12 cellular contexts compared by ENCODE assay signal in the genomic region with DNA sequence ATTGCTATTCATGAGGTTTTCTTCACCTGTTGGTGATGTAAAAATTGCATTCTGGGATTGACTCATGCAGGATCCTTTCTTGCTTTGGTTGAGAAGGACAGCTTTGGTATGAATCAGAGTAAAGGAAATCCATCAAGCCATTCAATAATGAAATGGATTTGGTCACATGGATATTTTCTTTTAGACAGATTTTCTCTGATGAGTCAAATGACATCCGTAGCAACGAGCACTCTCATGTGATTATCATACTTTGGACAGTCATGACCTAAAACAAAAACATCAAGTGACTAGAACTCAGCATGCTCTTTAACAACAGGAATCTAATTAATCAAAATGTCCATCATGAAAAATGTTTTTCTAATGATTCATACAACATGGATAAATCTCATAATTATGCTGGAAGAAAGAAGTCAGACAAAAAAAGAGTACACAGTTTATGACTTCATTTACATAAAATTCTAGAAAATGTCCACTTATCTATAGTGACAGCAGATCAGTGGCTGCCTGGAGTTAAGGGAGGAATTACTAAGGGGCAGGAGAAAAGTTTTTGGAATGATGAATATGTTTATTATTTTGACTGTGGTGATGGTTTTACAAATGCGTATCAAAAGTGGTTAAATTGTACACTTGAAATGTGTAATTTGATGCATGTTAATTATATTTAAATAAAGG. TPM values are rescaled to one million over a fixed set of nuclear protein-coding genes. Genes with fewer than 3 reads are reported as not detected.
A peak's percentile ranks its signal among the peaks of the same experiment; 100 is the strongest.
DNase-seq lines count a peak whose midpoint lies in the region; ATAC-seq, FAIRE-seq and TF ChIP-seq lines count a peak whose summit lies in the region.
"Had no signal": no experiment of that assay in that cellular context is flagged by ENCODE, and none has a peak within 500 bp of the region (broad histone marks: within the 10 kb centered on the region; RNA-seq: fewer than 3 reads in every experiment).

No MANE protein-coding gene starts in this region.

- 19% methylated on average over 3 of the region's 3 CpGs for WGBS in K562 (ENCODE audit: insufficient coverage, low coverage, missing lambda C conversion rate)

- in situ Hi-C loops in K562 (cut with MboI) = no loop called here

- no peaks in the 10 kb centered on the region for H4K20me1 ChIP-seq in K562 (replicated peaks; ENCODE audit: control insufficient read depth, insufficient read depth, low read length)

- H3K4me1 ChIP-seq in HEK293 (ENCODE audit: control insufficient read depth, insufficient read depth, low read length) (peaks cover 13% of the 10 kb centered on the region), K562 (replicated peaks in 1 of 2; ENCODE audit: control insufficient read depth in 2 of 2, insufficient read depth in 2 of 2, low read length in 2 of 2) (no peaks in the 10 kb centered on the region; a peak in 1 of 5 replicates)

- H3K79me2 ChIP-seq in K562 (ENCODE audit: control insufficient read depth, insufficient read depth, low read length) = no peaks in the 10 kb centered on the region

- H3K4me2 ChIP-seq in K562 (ENCODE audit: insufficient read depth, low read length) = no peak overlapping the region

- ATAC-seq in K562 (no peak), GM18907 (IDR thresholded peaks at IDR 0.05; ENCODE audit: unreplicated experiment) (no peak)
- ATAC-seq: left lobe of liver had no signal

- no TSS peak for BruUV-seq in K562 (replicated peaks; lab: Mats Ljungman, UMichigan)

- H3K4me3 ChIP-seq in HEK293 (ENCODE audit: low read depth, low read length) (no peak overlapping the region), K562 (no peak overlapping the region)
- H3K4me3 ChIP-seq: psoas muscle had no signal

- H3K27me3 ChIP-seq in K562 (ENCODE audit: control insufficient read depth in 2 of 2, insufficient read depth in 2 of 2, low read length in 2 of 2) = no peaks in the 10 kb centered on the region

- TF ChIP-seq CTCF in HEK293 (tag by site-specific recombination; IDR thresholded peaks at IDR 0.05) = no peak
- TF ChIP-seq CTCF in K562 (IDR thresholded peaks at IDR 0.05 in 2 of 3, conservative IDR thresholded peaks at IDR 0.05 in 1 of 3; ENCODE audit: insufficient read depth in 2 of 3, low read depth in 1 of 3, low read length in 3 of 3) = no peak

- no peak for TF ChIP-seq RAD21 in K562 (CRISPR knock-in tag; conservative IDR thresholded peaks at IDR 0.05 in 1 of 2, IDR thresholded peaks at IDR 0.05 in 1 of 2)

- DNase-seq in AG20443 (ENCODE audit: low spot score) (peak; percentile 41), K562 (ENCODE audit: extremely low read depth in 1 of 4, low spot score in 3 of 4) (no peak), kidney tubule cell (ENCODE audit: low spot score) (peak; percentile 90), DMS79 (lab: John Stamatoyannopoulos, UW) (no peak), NCI-H345 (lab: John Stamatoyannopoulos, UW) (no peak)
- no peak for DNase-seq in stimulated activated CD8-positive, alpha-beta memory T cell treated with anti-CD3 and anti-CD28 coated beads, Interleukin-4, amount 100 ng/mL, for 48 hours
- DNase-seq: DMS 273 treated with DMSO at 0.1 percent for 48 hours, OCI-M1, psoas muscle had no signal

- intact Hi-C loops in K562 (cut with micrococcal nuclease) = no loop called here

- H3K9ac ChIP-seq in K562 (ENCODE audit: insufficient read depth in 1 of 2, low read depth in 2 of 2, low read length in 2 of 2) = no peak overlapping the region

- no peak for FAIRE-seq in K562 (lab: Jason Lieb, UNC)

- no peaks in the 10 kb centered on the region for H3K36me3 ChIP-seq in HEK293 (ENCODE audit: control insufficient read depth in 2 of 2, insufficient read depth in 1 of 2, low read length in 2 of 2)
- 0 out of 3 replicates have a peak, but pooled peaks cover 4% of the 10 kb centered on the region for H3K36me3 ChIP-seq in K562 (ENCODE audit: control insufficient read depth, insufficient read depth, low read length)

- H2AFZ ChIP-seq in K562 (ENCODE audit: low read depth, low read length) = no peak overlapping the region

- TF ChIP-seq POLR2A in K562 (conservative IDR thresholded peaks at IDR 0.05) = no peak

- CTCF ChIA-PET in HEK293 (lab: Yijun Ruan, JAX) (no interaction called here), K562 (lab: Yijun Ruan, JAX; ENCODE audit: low intra/inter-chr PET ratio) (no interaction called here)

- H3K9me1 ChIP-seq in K562 (ENCODE audit: control insufficient read depth, insufficient read depth, low read length) = no peaks in the 10 kb centered on the region

- no peak for TF ChIP-seq EP300 in K562 (IDR thresholded peaks at IDR 0.05; ENCODE audit: low read length)

- H3K27ac ChIP-seq in HEK293 (ENCODE audit: extremely low read depth, low read depth, low read length) = no peak overlapping the region
- no peak overlapping the region for H3K27ac ChIP-seq in K562 (ENCODE audit: extremely low read depth, low read depth, low read length)
- H3K27ac ChIP-seq: psoas muscle had no signal

- H3K9me3 ChIP-seq in HEK293 (ENCODE audit: control insufficient read depth, insufficient read depth, low read depth, low read length) (no peaks in the 10 kb centered on the region), K562 (replicated peaks; ENCODE audit: control insufficient read depth, insufficient read depth, low read depth, low read length) (no peaks in the 10 kb centered on the region)
- H3K9me3 ChIP-seq: psoas muscle had no signal

- POLR2A ChIA-PET in HEK293 (lab: Yijun Ruan, JAX) (no interaction called here), K562 (lab: Yijun Ruan, JAX) (no interaction called here)

TF ChIP-seq in HEK293, 187 proteins besides CTCF, POLR2A, EP300 and RAD21 (continues in another document):
- TF ChIP-seq ZNF677 (tag by site-specific recombination; IDR thresholded peaks at IDR 0.05) (no peak), ZNF555 (tag by site-specific recombination; conservative IDR thresholded peaks at IDR 0.05) (no peak)

TF ChIP-seq in K562, 482 proteins besides CTCF, POLR2A, EP300 and RAD21 (continues in another document):
- TF ChIP-seq ESRRB (CRISPR knock-in tag; IDR thresholded peaks at IDR 0.05; ENCODE audit: borderline replicate concordance) (no peak), CSDE1 (IDR thresholded peaks at IDR 0.05) (no peak)

RNA-seq across cellular contexts. Expression of a gene that starts 30.7 kb away (rescaled TPM):
- total RNA-seq in K562 (2011; cell fraction: chromatin; rRNA removed; ENCODE audit: low replicate concordance) = 19.4 and 45.0 TPM in 2 replicates
- total RNA-seq in K562 (2011; cell fraction: nucleolus; rRNA removed) = 7.0 and 10.0 TPM in 2 replicates
- total RNA-seq in K562 (2011; cell fraction: nucleoplasm; rRNA removed) = 16.4 and 22.6 TPM in 2 replicates
- 4.8 and 4.9 TPM in 2 replicates for total RNA-seq in K562 (2014; rRNA removed)
- total RNA-seq in K562 (2014; rRNA removed; fragmentation: Illumina TruSeq; extraction: Trizol) = 10.4 and 11.0 TPM in 2 replicates
- 7.1 and 7.3 TPM in 2 replicates for total RNA-seq in K562 (2015; rRNA removed; fragmentation: Illumina TruSeq; extraction: Trizol)
- total RNA-seq in K562 (2021) = 8.5 and 8.6 TPM in 2 replicates
- polyA plus RNA-seq in K562 (2011; rRNA removed) = 8.1 and 9.0 TPM in 2 replicates
- polyA plus RNA-seq in K562 (2011; cell fraction: cytosol; rRNA removed) = 2.4 and 4.6 TPM in 2 replicates
- 11.1 and 18.4 TPM in 2 replicates for polyA plus RNA-seq in K562 (2011; cell fraction: nucleus; rRNA removed)
- 4.5 and 18.2 TPM in 2 replicates for polyA plus RNA-seq in K562 (2012)
- 7.9 and 9.3 TPM in 2 replicates for polyA plus RNA-seq in K562 (2014; fragmentation: Illumina TruSeq; extraction: Trizol)
- polyA plus RNA-seq in K562 (2014; fragmentation: Nextera tagmentation; extraction: Ambion mirVana) = 1 to 10 TPM; 3.4 to 5.6 TPM
- 6.5 and 6.7 TPM in 2 replicates for polyA plus RNA-seq in K562 (2014; rRNA removed)
- 22.7 and 29.0 TPM in 2 replicates for polyA minus RNA-seq in K562 (2011; rRNA and poly(A)+ RNA removed)
- polyA minus RNA-seq in K562 (2011; cell fraction: cytosol; rRNA and poly(A)+ RNA removed) = 2.9 and 6.2 TPM in 2 replicates
- polyA minus RNA-seq in K562 (2011; cell fraction: nucleus; rRNA and poly(A)+ RNA removed) = 13.2 and 36.2 TPM in 2 replicates

RNA-seq across cellular contexts. Expression of a gene that starts 31.0 kb away (rescaled TPM):
- total RNA-seq in K562 (2011; cell fraction: chromatin; rRNA removed; ENCODE audit: low replicate concordance) = 9.3 and 17.8 TPM in 2 replicates
- 3.2 and 4.6 TPM in 2 replicates for total RNA-seq in K562 (2011; cell fraction: nucleolus; rRNA removed)
- total RNA-seq in K562 (2011; cell fraction: nucleoplasm; rRNA removed) = 8.6 and 15.1 TPM in 2 replicates
- total RNA-seq in K562 (2014; rRNA removed) (10.1 and 12.2 TPM in 2 replicates), K562 (2014; rRNA removed; fragmentation: Illumina TruSeq; extraction: Trizol) (26.4 and 27.6 TPM in 2 replicates), K562 (2015; rRNA removed; fragmentation: Illumina TruSeq; extraction: Trizol) (28.6 and 30.6 TPM in 2 replicates), K562 (2021) (15.7 and 16.5 TPM in 2 replicates)
- polyA plus RNA-seq in K562 (2011; rRNA removed) (21.3 and 22.0 TPM in 2 replicates), K562 (2014; fragmentation: Illumina TruSeq; extraction: Trizol) (22.4 and 27.5 TPM in 2 replicates), K562 (2014; fragmentation: Nextera tagmentation; extraction: Ambion mirVana) (1 to 10 TPM; 6.9 to 9.1 TPM), K562 (2014; rRNA removed) (11.3 and 21.0 TPM in 2 replicates)
- polyA plus RNA-seq in K562 (2011; cell fraction: cytosol; rRNA removed) = 5.8 and 13.3 TPM in 2 replicates
- 9.0 and 16.4 TPM in 2 replicates for polyA plus RNA-seq in K562 (2011; cell fraction: nucleus; rRNA removed)
- polyA plus RNA-seq in K562 (2012) = 18.4 and 29.0 TPM in 2 replicates
- polyA minus RNA-seq in K562 (2011; rRNA and poly(A)+ RNA removed) = 15.7 and 16.3 TPM in 2 replicates
- 6.3 and 11.7 TPM in 2 replicates for polyA minus RNA-seq in K562 (2011; cell fraction: cytosol; rRNA and poly(A)+ RNA removed)
- 3.6 and 8.8 TPM in 2 replicates for polyA minus RNA-seq in K562 (2011; cell fraction: nucleus; rRNA and poly(A)+ RNA removed)

Comparison
In these comparisons a context has a peak if more than half of its experiments do, and no peak if none do; other contexts are left out.
1. DNase-seq: peak in AG20443 (single experiment) and kidney tubule cell (single experiment); none in K562 (0 of 4), stimulated activated CD8-positive, alpha-beta memory T cell treated with anti-CD3 and anti-CD28 coated beads, Interleukin-4, amount 100 ng/mL, for 48 hours (single experiment), DMS79 (single experiment) and NCI-H345 (single experiment).